ENCODE assay signal across 8 cellular contexts in genomic region chr3:189132125-189132744, GRCh38. TPM values are rescaled to one million over a fixed set of nuclear protein-coding genes. Genes with fewer than 3 reads are reported as not detected.
A peak's percentile ranks its signal among the peaks of the same experiment; 100 is the strongest.
DNase-seq lines count a peak whose midpoint lies in the region; ATAC-seq, FAIRE-seq and TF ChIP-seq lines count a peak whose summit lies in the region.

No MANE protein-coding gene starts in this region.

- FAIRE-seq in GM12892 (lab: Jason Lieb, UNC), result peak; percentile 76

- H3K36me3 Mint-ChIP-seq in activated naive CD4-positive, alpha-beta T cell treated with anti-CD3 and anti-CD28 coated beads, Interleukin-2, amount 50 U/mL, for 72 hours, result peaks cover 8 to 13% of the 10 kb centered on the region in 2 donors

- H3F3A ChIP-seq in SK-N-SH (replicated peaks; ENCODE audit: insufficient read depth), result peaks cover 9% of the 10 kb centered on the region

- WGBS in SK-N-SH (ENCODE audit: low lambda C conversion rate), result 22% methylated on average over 11 of the region's 11 CpGs

- H4K20me1 ChIP-seq in SK-N-SH (ENCODE audit: insufficient read depth), result no peaks in the 10 kb centered on the region

- H3K36me3 ChIP-seq in SK-N-SH (replicated peaks in 1 of 2; ENCODE audit: control insufficient read depth in 1 of 2, insufficient read depth in 2 of 2, low read length in 1 of 2), result no peaks in the 10 kb centered on the region

- peak; percentile 46 to 75; a peak in 3 of 4 replicates for TF ChIP-seq EP300 in SK-N-SH (IDR thresholded peaks at IDR 0.05; ENCODE audit: borderline replicate concordance in 1 of 2, low read depth in 1 of 2, low read length in 1 of 2)

- DNase-seq in GM12892 (ENCODE audit: insufficient read length) (no peak), SK-N-SH (no peak), kidney glomerular epithelial cell (lab: John Stamatoyannopoulos, UW) (peak; percentile 80), G401 (ENCODE audit: low spot score) (no peak), NCI-H2029 (lab: John Stamatoyannopoulos, UW) (no peak)
- peak; percentile 57 to 79 for DNase-seq in activated naive CD4-positive, alpha-beta T cell treated with anti-CD3 and anti-CD28 coated beads, Interleukin-2, amount 50 U/mL, for 72 hours (ENCODE audit: low spot score in 2 of 2)
- peak; percentile 64 for DNase-seq in stimulated activated CD8-positive, alpha-beta memory T cell treated with anti-CD3 and anti-CD28 coated beads, Interleukin-12 subunit alpha, Interleukin-12 subunit beta, amount 100 ng/mL, for 1 hour (ENCODE audit: low read depth)

- CTCF ChIA-PET in SK-N-SH (lab: Yijun Ruan, JAX), result interaction anchor here (1.4 to 1.5 kb wide), 2 partner anchors 177 to 1392 kb away, joined by 3 to 5 read pairs; no protein-coding TSS in a partner anchor

- H3K4me1 ChIP-seq in SK-N-SH (ENCODE audit: control insufficient read depth in 1 of 2, insufficient read depth in 2 of 2, low read depth in 1 of 2, low read length in 1 of 2), result peaks cover 0 to 8% of the 10 kb centered on the region in 2 experiments; a peak in 2 of 4 replicates

- H3K27ac ChIP-seq in SK-N-SH (ENCODE audit: low read depth in 2 of 2, low read length in 1 of 2), result peak overlapping the region; percentile 41 to 76; a peak in 3 of 4 replicates

- peak overlapping the region; percentile 81 to 95 for H3K27ac Mint-ChIP-seq in activated naive CD4-positive, alpha-beta T cell treated with anti-CD3 and anti-CD28 coated beads, Interleukin-2, amount 50 U/mL, for 72 hours

- POLR2A ChIA-PET in SK-N-SH (lab: Yijun Ruan, JAX), result no interaction called here

- H3K27me3 ChIP-seq in SK-N-SH (ENCODE audit: insufficient read depth), result no peaks in the 10 kb centered on the region

- no peaks in the 10 kb centered on the region for H3K9me2 ChIP-seq in SK-N-SH

- TF ChIP-seq POLR2A in GM12892 (IDR thresholded peaks at IDR 0.05; ENCODE audit: low read depth, low read length), result no peak

- TF ChIP-seq RAD21 in SK-N-SH (IDR thresholded peaks at IDR 0.05; ENCODE audit: low read length), result no peak

- no peak for TF ChIP-seq CTCF in SK-N-SH (IDR thresholded peaks at IDR 0.05)

- H3K4me2 ChIP-seq in SK-N-SH, result peak overlapping the region; percentile 58

- peak; percentile 84 for ATAC-seq in HG03039 (IDR thresholded peaks at IDR 0.05; ENCODE audit: unreplicated experiment)
- ATAC-seq in activated naive CD4-positive, alpha-beta T cell treated with anti-CD3 and anti-CD28 coated beads, Interleukin-2, amount 50 U/mL, for 72 hours, result peak; percentile 99

- in situ Hi-C loops in G401 (cut with HindIII; ENCODE audit: low sequenced_read_pairs), result no loop called here

- peak overlapping the region; percentile 68; the same call in 1 of the 2 replicates for H2AFZ ChIP-seq in SK-N-SH (ENCODE audit: low read depth)

- H3K9me3 Mint-ChIP-seq in activated naive CD4-positive, alpha-beta T cell treated with anti-CD3 and anti-CD28 coated beads, Interleukin-2, amount 50 U/mL, for 72 hours, result peaks cover 7 to 8% of the 10 kb centered on the region in 2 donors

- no peaks in the 10 kb centered on the region for H3K79me2 ChIP-seq in SK-N-SH (ENCODE audit: insufficient read depth)

- no peaks in the 10 kb centered on the region for H3K9me3 ChIP-seq in SK-N-SH

- peak overlapping the region in 1 of 2 experiments; percentile 36; a peak in 1 of 4 replicates for H3K4me3 ChIP-seq in SK-N-SH (ENCODE audit: low read depth in 2 of 2, low read length in 1 of 2)

- no peak overlapping the region for H3K9ac ChIP-seq in SK-N-SH

TF ChIP-seq in SK-N-SH, 30 proteins besides CTCF, POLR2A, EP300 and RAD21:
- TF ChIP-seq TAF1 (IDR thresholded peaks at IDR 0.05; ENCODE audit: borderline replicate concordance, low read depth, low read length), result no peak
- no peak for TF ChIP-seq NRF1 (IDR thresholded peaks at IDR 0.05; ENCODE audit: low read depth, low read length)
- peak; percentile 63 for TF ChIP-seq REST (IDR thresholded peaks at IDR 0.05; ENCODE audit: low read depth, low read length)
- TF ChIP-seq SIN3A (IDR thresholded peaks at IDR 0.05; ENCODE audit: borderline replicate concordance, low read depth, low read length), result peak; percentile 77; the same call in 1 of the 2 replicates
- TF ChIP-seq PBX3 (IDR thresholded peaks at IDR 0.05), result peak; percentile 90
- TF ChIP-seq MXI1 (IDR thresholded peaks at IDR 0.05; ENCODE audit: low read depth, low read length), result no peak
- peak; percentile 52; the same call in 1 of the 2 replicates for TF ChIP-seq NFIC (IDR thresholded peaks at IDR 0.05; ENCODE audit: borderline replicate concordance)
- TF ChIP-seq MAX (IDR thresholded peaks at IDR 0.05; ENCODE audit: low read depth), result peak; percentile 93
- TF ChIP-seq RCOR1 (IDR thresholded peaks at IDR 0.05; ENCODE audit: low read length), result no peak
- no peak for TF ChIP-seq USF2 (IDR thresholded peaks at IDR 0.05; ENCODE audit: borderline replicate concordance, low read depth, low read length)
- TF ChIP-seq GABPA (IDR thresholded peaks at IDR 0.05; ENCODE audit: low read depth), result peak; percentile 67
- TF ChIP-seq EZH2phosphoT487 (IDR thresholded peaks at IDR 0.05; ENCODE audit: borderline replicate concordance, low read depth), result no peak
- no peak; the same call in 1 of the 2 replicates for TF ChIP-seq YY1 (IDR thresholded peaks at IDR 0.05; ENCODE audit: low read depth)
- peak; percentile 93 for TF ChIP-seq TCF12 (IDR thresholded peaks at IDR 0.05)
- TF ChIP-seq RFX5 (IDR thresholded peaks at IDR 0.05; ENCODE audit: low read length), result no peak
- peak; percentile 91 for TF ChIP-seq JUND (IDR thresholded peaks at IDR 0.05)
- TF ChIP-seq ELF1 (IDR thresholded peaks at IDR 0.05), result peak; percentile 24; the same call in 1 of the 2 replicates
- no peak for TF ChIP-seq USF1 (IDR thresholded peaks at IDR 0.05; ENCODE audit: borderline replicate concordance, low read depth)
- no peak for TF ChIP-seq TEAD4 (IDR thresholded peaks at IDR 0.05; ENCODE audit: borderline replicate concordance, insufficient read depth)
- peak; percentile 93 for TF ChIP-seq FOSL2 (IDR thresholded peaks at IDR 0.05; ENCODE audit: borderline replicate concordance, low read depth)
- TF ChIP-seq POLR2AphosphoS5 (IDR thresholded peaks at IDR 0.05; ENCODE audit: low read depth, low read length), result peak; percentile 49; the same call in 1 of the 2 replicates

RNA-seq across cellular contexts. Expression of gene TPRG1, which starts 39.5 kb away (rescaled TPM):
- 27.1 TPM for polyA plus RNA-seq in GM12892 (2012; ENCODE audit: missing spikeins)
- polyA plus RNA-seq in SK-N-SH (2012; rRNA removed), result 0.64 and 1.8 TPM in 2 replicates
- 0.97 and 1.2 TPM in 2 replicates for polyA plus RNA-seq in SK-N-SH (2012; cell fraction: cytosol; rRNA removed)
- 2.7 and 3.5 TPM in 2 replicates for polyA plus RNA-seq in SK-N-SH (2012; cell fraction: nucleus; rRNA removed)
- total RNA-seq in activated naive CD4-positive, alpha-beta T cell treated with anti-CD3 and anti-CD28 coated beads, Interleukin-2, amount 50 U/mL, for 72 hours, result 10 to 100 TPM in 1 of 2 donors, 1 to 10 TPM in 1; 1.0 to 21.0 TPM
- not detected in 2 replicates for total RNA-seq in G401 (2014; rRNA removed; shearing (Covaris generic))

Comparison
In these comparisons a context has a peak if more than half of its experiments do, and no peak if none do; other contexts are left out.
1. DNase-seq: peak in activated naive CD4-positive, alpha-beta T cell treated with anti-CD3 and anti-CD28 coated beads, Interleukin-2, amount 50 U/mL, for 72 hours (2 of 2), kidney glomerular epithelial cell (single experiment) and stimulated activated CD8-positive, alpha-beta memory T cell treated with anti-CD3 and anti-CD28 coated beads, Interleukin-12 subunit alpha, Interleukin-12 subunit beta, amount 100 ng/mL, for 1 hour (single experiment); none in GM12892 (single experiment), SK-N-SH (single experiment), G401 (single experiment) and NCI-H2029 (single experiment).